1 cellular context compared by ENCODE assay signal in genomic region chr15:88987590-88987950, GRCh38.
TF ChIP-seq lines count a peak whose summit lies in the region.

No MANE protein-coding gene starts in this region.

TF ChIP-seq in K562, 482 proteins besides CTCF, POLR2A, EP300 and RAD21 (continued from another document):
- TF ChIP-seq ZEB2 (IDR thresholded peaks at IDR 0.05) (no peak), CEBPG (CRISPR knock-in tag; IDR thresholded peaks at IDR 0.05) (no peak), CEBPG (tag; conservative IDR thresholded peaks at IDR 0.05 in 1 of 2, IDR thresholded peaks at IDR 0.05 in 1 of 2) (no peak), NR2C1 (IDR thresholded peaks at IDR 0.05) (peak; percentile 42), NR2C1 (tag; IDR thresholded peaks at IDR 0.05) (no peak), BMI1 (IDR thresholded peaks at IDR 0.05; ENCODE audit: low read length) (no peak), GTF2A2 (tag; IDR thresholded peaks at IDR 0.05) (no peak), ZFX (CRISPR knock-in tag; IDR thresholded peaks at IDR 0.05) (peak; percentile 28; the same call in 1 of the 2 replicates), CEBPB (tag; IDR thresholded peaks at IDR 0.05) (no peak), TRIM25 (IDR thresholded peaks at IDR 0.05; ENCODE audit: borderline replicate concordance) (no peak), NR2C2 (CRISPR knock-in tag; IDR thresholded peaks at IDR 0.05) (no peak), NR2C2 (tag; IDR thresholded peaks at IDR 0.05) (0 out of 2 replicates have a peak, but pooled peaks have one; percentile 21), DLX4 (CRISPR knock-in tag; IDR thresholded peaks at IDR 0.05) (no peak), SRF (CRISPR knock-in tag; IDR thresholded peaks at IDR 0.05) (no peak), SPI1 (IDR thresholded peaks at IDR 0.05; ENCODE audit: borderline replicate concordance, low read depth, low read length) (no peak), PBX2 (CRISPR knock-in tag; IDR thresholded peaks at IDR 0.05; ENCODE audit: low read depth) (no peak), PBX2 (tag; conservative IDR thresholded peaks at IDR 0.05; ENCODE audit: low read depth) (no peak), ZNF511 (CRISPR knock-in tag; IDR thresholded peaks at IDR 0.05) (no peak), HOXB6 (CRISPR knock-in tag; IDR thresholded peaks at IDR 0.05; ENCODE audit: borderline replicate concordance) (no peak), ZNF764 (CRISPR knock-in tag; IDR thresholded peaks at IDR 0.05; ENCODE audit: low read depth) (no peak), ZBTB11 (CRISPR knock-in tag; IDR thresholded peaks at IDR 0.05) (0 out of 6 replicates have a peak, but pooled peaks of 1 of the 3 experiments have one; percentile 41), RHOXF2B (CRISPR knock-in tag; conservative IDR thresholded peaks at IDR 0.05) (no peak), MAZ (CRISPR knock-in tag; conservative IDR thresholded peaks at IDR 0.05 in 1 of 2, IDR thresholded peaks at IDR 0.05 in 1 of 2) (0 out of 4 replicates have a peak, but pooled peaks of 1 of the 2 experiments have one; percentile 8), ASH1L (IDR thresholded peaks at IDR 0.05; ENCODE audit: borderline replicate concordance, low read depth, partially characterized antibody) (no peak), RFX1 (IDR thresholded peaks at IDR 0.05) (no peak), TARDBP (IDR thresholded peaks at IDR 0.05) (no peak), KLF16 (IDR thresholded peaks at IDR 0.05) (no peak), PTTG1 (tag; IDR thresholded peaks at IDR 0.05; ENCODE audit: low read depth) (no peak), IFI16 (CRISPR knock-in tag; IDR thresholded peaks at IDR 0.05) (no peak), FOXK1 (CRISPR knock-in tag; IDR thresholded peaks at IDR 0.05; ENCODE audit: borderline replicate concordance) (no peak), TBP (optimal IDR thresholded peaks at IDR 0.05; ENCODE audit: low read depth, low read length) (no peak), CSDE1 (IDR thresholded peaks at IDR 0.05) (no peak), CREBBP (IDR thresholded peaks at IDR 0.05; ENCODE audit: low read depth, low read length) (no peak), ZBTB9 (CRISPR knock-in tag; IDR thresholded peaks at IDR 0.05) (0 out of 2 replicates have a peak, but pooled peaks have one; percentile 3), ZNF174 (CRISPR knock-in tag; IDR thresholded peaks at IDR 0.05) (no peak), ZNF175 (CRISPR knock-in tag; IDR thresholded peaks at IDR 0.05; ENCODE audit: low read depth) (no peak), ZC3H11A (IDR thresholded peaks at IDR 0.05; ENCODE audit: low read depth, low read length) (no peak), NCOA6 (IDR thresholded peaks at IDR 0.05) (no peak), ARID3B (CRISPR knock-in tag; IDR thresholded peaks at IDR 0.05; ENCODE audit: borderline replicate concordance) (no peak), ZC3H4 (CRISPR knock-in tag; IDR thresholded peaks at IDR 0.05; ENCODE audit: borderline replicate concordance) (no peak), CC2D1A (IDR thresholded peaks at IDR 0.05) (no peak), MIER1 (IDR thresholded peaks at IDR 0.05; ENCODE audit: low read depth) (no peak), RFX5 (IDR thresholded peaks at IDR 0.05; ENCODE audit: low read depth, low read length) (no peak), TAF1 (IDR thresholded peaks at IDR 0.05; ENCODE audit: control insufficient read depth, extremely low read depth, insufficient read depth, low read length, severe bottlenecking) (peak; percentile 8), ZFP1 (CRISPR knock-in tag; IDR thresholded peaks at IDR 0.05) (no peak), ZNF740 (CRISPR knock-in tag; IDR thresholded peaks at IDR 0.05) (no peak), ZNF740 (tag; IDR thresholded peaks at IDR 0.05) (0 out of 4 replicates have a peak, but pooled peaks of 1 of the 2 experiments have one; percentile 2), SMARCC2 (IDR thresholded peaks at IDR 0.05; ENCODE audit: low read depth) (no peak), IRF1 (CRISPR knock-in tag; IDR thresholded peaks at IDR 0.05; ENCODE audit: borderline replicate concordance) (no peak), ZNF197 (CRISPR knock-in tag; IDR thresholded peaks at IDR 0.05; ENCODE audit: low read depth) (no peak), ATF1 (CRISPR knock-in tag; IDR thresholded peaks at IDR 0.05) (no peak), ATF1 (tag; IDR thresholded peaks at IDR 0.05) (no peak), RNF219 (CRISPR knock-in tag; IDR thresholded peaks at IDR 0.05) (no peak), NFXL1 (CRISPR knock-in tag; IDR thresholded peaks at IDR 0.05) (no peak), SRSF1 (IDR thresholded peaks at IDR 0.05; ENCODE audit: low read depth, low read length) (no peak), FOXM1 (IDR thresholded peaks at IDR 0.05; ENCODE audit: low read depth) (no peak), FOXM1 (CRISPR knock-in tag; IDR thresholded peaks at IDR 0.05; ENCODE audit: low read depth) (no peak), DMBX1 (CRISPR knock-in tag; IDR thresholded peaks at IDR 0.05; ENCODE audit: borderline replicate concordance) (no peak)
